In the genomic region with DNA sequence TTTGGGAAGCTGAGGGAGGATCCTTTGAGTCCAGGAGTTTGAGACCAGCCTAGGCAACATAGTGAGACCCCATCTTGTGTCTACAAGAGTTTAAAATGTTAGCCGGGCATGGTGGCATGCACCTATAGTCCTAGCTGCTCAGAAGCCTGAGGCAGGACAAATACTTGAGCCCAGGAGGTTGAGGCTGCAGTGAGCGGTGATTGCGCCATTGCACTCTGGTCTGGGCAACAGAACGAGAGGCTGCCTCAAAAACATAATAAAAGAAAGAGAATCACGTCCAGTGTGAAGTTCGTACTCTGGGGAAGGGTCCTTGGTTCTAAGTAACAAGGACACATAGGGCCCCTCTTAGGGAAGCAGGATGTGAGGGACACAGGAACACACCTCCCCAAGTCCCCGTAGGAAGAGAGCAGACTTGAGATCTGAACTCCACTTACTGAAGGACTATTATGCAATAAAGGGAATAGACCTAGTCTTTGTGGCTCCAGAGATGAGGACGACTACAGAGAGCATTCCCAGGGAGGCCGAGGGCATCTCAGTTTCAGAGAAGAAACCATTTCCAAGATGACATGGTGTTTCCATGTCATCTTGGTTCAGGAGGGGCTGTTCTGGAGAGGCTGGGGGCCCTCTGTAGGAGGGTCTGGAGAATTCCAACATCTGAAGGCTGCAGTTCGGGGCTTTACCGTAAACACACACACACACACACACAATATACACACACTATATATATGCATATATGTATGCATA, we compare ENCODE assay signal across 1 cellular context.
TF ChIP-seq lines count a peak whose summit lies in the region.

No MANE protein-coding gene starts in this region.

TF ChIP-seq in HepG2, 621 proteins besides CTCF, POLR2A, EP300 and RAD21 (continued from another document):
- TF ChIP-seq ZNF614 (CRISPR knock-in tag; IDR thresholded peaks at IDR 0.05; ENCODE audit: borderline replicate concordance) (no peak), HNF4A (CRISPR knock-in tag; IDR thresholded peaks at IDR 0.05) (peak; percentile 12; the same call in 1 of the 2 replicates), MLXIP (CRISPR knock-in tag; IDR thresholded peaks at IDR 0.05; ENCODE audit: borderline replicate concordance) (no peak), ZNF549 (CRISPR knock-in tag; IDR thresholded peaks at IDR 0.05) (no peak), ZNF782 (CRISPR knock-in tag; IDR thresholded peaks at IDR 0.05; ENCODE audit: borderline replicate concordance) (no peak), CC2D1A (CRISPR knock-in tag; IDR thresholded peaks at IDR 0.05) (no peak), SAP130 (CRISPR knock-in tag; IDR thresholded peaks at IDR 0.05; ENCODE audit: low read depth) (no peak), GATA4 (IDR thresholded peaks at IDR 0.05; ENCODE audit: borderline replicate concordance, low read depth) (no peak), ZNF251 (CRISPR knock-in tag; IDR thresholded peaks at IDR 0.05) (no peak), CREB1 (IDR thresholded peaks at IDR 0.05) (no peak), CREB1 (CRISPR knock-in tag; IDR thresholded peaks at IDR 0.05) (peak; percentile 44; the same call in 1 of the 2 replicates), SMARCE1 (IDR thresholded peaks at IDR 0.05; ENCODE audit: borderline replicate concordance) (no peak), TRAFD1 (CRISPR knock-in tag; IDR thresholded peaks at IDR 0.05; ENCODE audit: borderline replicate concordance) (no peak), YEATS4 (CRISPR knock-in tag; IDR thresholded peaks at IDR 0.05; ENCODE audit: borderline replicate concordance) (no peak), ZBTB8A (CRISPR knock-in tag; IDR thresholded peaks at IDR 0.05; ENCODE audit: borderline replicate concordance, low read depth) (no peak), ZNF761 (CRISPR knock-in tag; conservative IDR thresholded peaks at IDR 0.05) (no peak), SPEN (CRISPR knock-in tag; IDR thresholded peaks at IDR 0.05; ENCODE audit: low read depth) (peak; percentile 33; the same call in 1 of the 2 replicates), CHCHD3 (CRISPR knock-in tag; IDR thresholded peaks at IDR 0.05) (no peak), ZNF44 (CRISPR knock-in tag; IDR thresholded peaks at IDR 0.05) (no peak), ZNF383 (CRISPR knock-in tag; IDR thresholded peaks at IDR 0.05; ENCODE audit: borderline replicate concordance) (no peak), MIER2 (CRISPR knock-in tag; IDR thresholded peaks at IDR 0.05) (0 out of 2 replicates have a peak, but pooled peaks have one; percentile 13), UBTF (CRISPR knock-in tag; IDR thresholded peaks at IDR 0.05) (peak; percentile 30; the same call in 1 of the 2 replicates), FOXC1 (CRISPR knock-in tag; IDR thresholded peaks at IDR 0.05; ENCODE audit: borderline replicate concordance) (no peak), RAD51 (IDR thresholded peaks at IDR 0.05; ENCODE audit: borderline replicate concordance) (no peak), ZNF354B (CRISPR knock-in tag; IDR thresholded peaks at IDR 0.05) (no peak), ZNF317 (CRISPR knock-in tag; IDR thresholded peaks at IDR 0.05) (0 out of 2 replicates have a peak, but pooled peaks have one; percentile 26), ZNF224 (CRISPR knock-in tag; IDR thresholded peaks at IDR 0.05) (no peak), PRPF4 (IDR thresholded peaks at IDR 0.05; ENCODE audit: low read depth, low read length, poor library complexity, severe bottlenecking) (no peak), TOE1 (CRISPR knock-in tag; IDR thresholded peaks at IDR 0.05) (no peak), JUN (CRISPR knock-in tag; IDR thresholded peaks at IDR 0.05) (no peak), HMG20A (CRISPR knock-in tag; IDR thresholded peaks at IDR 0.05; ENCODE audit: borderline replicate concordance) (no peak), ZKSCAN5 (CRISPR knock-in tag; IDR thresholded peaks at IDR 0.05) (no peak), ZNF512 (CRISPR knock-in tag; IDR thresholded peaks at IDR 0.05) (no peak), ZNF574 (CRISPR knock-in tag; IDR thresholded peaks at IDR 0.05) (no peak), ELF1 (CRISPR knock-in tag; IDR thresholded peaks at IDR 0.05) (no peak), SIN3A (IDR thresholded peaks at IDR 0.05; ENCODE audit: borderline replicate concordance, low read depth, low read length) (no peak), NR2C2 (CRISPR knock-in tag; IDR thresholded peaks at IDR 0.05; ENCODE audit: borderline replicate concordance) (no peak), SYNCRIP (IDR thresholded peaks at IDR 0.05; ENCODE audit: insufficient read depth, low read depth, low read length) (no peak), SOX6 (IDR thresholded peaks at IDR 0.05) (no peak), SOX6 (CRISPR knock-in tag; IDR thresholded peaks at IDR 0.05) (0 out of 2 replicates have a peak, but pooled peaks have one; percentile 27), RARA (CRISPR knock-in tag; IDR thresholded peaks at IDR 0.05) (no peak)
- TF ChIP-seq, protein P1, sequence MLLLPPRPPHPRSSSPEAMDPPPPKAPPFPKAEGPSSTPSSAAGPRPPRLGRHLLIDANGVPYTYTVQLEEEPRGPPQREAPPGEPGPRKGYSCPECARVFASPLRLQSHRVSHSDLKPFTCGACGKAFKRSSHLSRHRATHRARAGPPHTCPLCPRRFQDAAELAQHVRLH (CRISPR knock-in tag; IDR thresholded peaks at IDR 0.05; ENCODE audit: borderline replicate concordance, low read depth) = peak; percentile 42; the same call in 1 of the 2 replicates
- TF ChIP-seq, protein P2, sequence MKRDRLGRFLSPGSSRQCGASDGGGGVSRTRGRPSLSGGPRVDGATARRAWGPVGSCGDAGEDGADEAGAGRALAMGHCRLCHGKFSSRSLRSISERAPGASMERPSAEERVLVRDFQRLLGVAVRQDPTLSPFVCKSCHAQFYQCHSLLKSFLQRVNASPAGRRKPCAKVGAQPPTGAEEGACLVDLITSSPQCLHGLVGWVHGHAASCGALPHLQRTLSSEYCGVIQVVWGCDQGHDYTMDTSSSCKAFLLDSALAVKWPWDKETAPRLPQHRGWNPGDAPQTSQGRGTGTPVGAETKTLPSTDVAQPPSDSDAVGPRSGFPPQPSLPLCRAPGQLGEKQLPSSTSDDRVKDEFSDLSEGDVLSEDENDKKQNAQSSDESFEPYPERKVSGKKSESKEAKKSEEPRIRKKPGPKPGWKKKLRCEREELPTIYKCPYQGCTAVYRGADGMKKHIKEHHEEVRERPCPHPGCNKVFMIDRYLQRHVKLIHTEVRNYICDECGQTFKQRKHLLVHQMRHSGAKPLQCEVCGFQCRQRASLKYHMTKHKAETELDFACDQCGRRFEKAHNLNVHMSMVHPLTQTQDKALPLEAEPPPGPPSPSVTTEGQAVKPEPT (CRISPR knock-in tag; IDR thresholded peaks at IDR 0.05; ENCODE audit: low read depth) = 0 out of 2 replicates have a peak, but pooled peaks have one; percentile 38
- TF ChIP-seq, protein P3, sequence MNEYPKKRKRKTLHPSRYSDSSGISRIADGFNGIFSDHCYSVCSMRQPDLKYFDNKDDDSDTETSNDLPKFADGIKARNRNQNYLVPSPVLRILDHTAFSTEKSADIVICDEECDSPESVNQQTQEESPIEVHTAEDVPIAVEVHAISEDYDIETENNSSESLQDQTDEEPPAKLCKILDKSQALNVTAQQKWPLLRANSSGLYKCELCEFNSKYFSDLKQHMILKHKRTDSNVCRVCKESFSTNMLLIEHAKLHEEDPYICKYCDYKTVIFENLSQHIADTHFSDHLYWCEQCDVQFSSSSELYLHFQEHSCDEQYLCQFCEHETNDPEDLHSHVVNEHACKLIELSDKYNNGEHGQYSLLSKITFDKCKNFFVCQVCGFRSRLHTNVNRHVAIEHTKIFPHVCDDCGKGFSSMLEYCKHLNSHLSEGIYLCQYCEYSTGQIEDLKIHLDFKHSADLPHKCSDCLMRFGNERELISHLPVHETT (CRISPR knock-in tag; conservative IDR thresholded peaks at IDR 0.05) = no peak
- TF ChIP-seq, protein P4, sequence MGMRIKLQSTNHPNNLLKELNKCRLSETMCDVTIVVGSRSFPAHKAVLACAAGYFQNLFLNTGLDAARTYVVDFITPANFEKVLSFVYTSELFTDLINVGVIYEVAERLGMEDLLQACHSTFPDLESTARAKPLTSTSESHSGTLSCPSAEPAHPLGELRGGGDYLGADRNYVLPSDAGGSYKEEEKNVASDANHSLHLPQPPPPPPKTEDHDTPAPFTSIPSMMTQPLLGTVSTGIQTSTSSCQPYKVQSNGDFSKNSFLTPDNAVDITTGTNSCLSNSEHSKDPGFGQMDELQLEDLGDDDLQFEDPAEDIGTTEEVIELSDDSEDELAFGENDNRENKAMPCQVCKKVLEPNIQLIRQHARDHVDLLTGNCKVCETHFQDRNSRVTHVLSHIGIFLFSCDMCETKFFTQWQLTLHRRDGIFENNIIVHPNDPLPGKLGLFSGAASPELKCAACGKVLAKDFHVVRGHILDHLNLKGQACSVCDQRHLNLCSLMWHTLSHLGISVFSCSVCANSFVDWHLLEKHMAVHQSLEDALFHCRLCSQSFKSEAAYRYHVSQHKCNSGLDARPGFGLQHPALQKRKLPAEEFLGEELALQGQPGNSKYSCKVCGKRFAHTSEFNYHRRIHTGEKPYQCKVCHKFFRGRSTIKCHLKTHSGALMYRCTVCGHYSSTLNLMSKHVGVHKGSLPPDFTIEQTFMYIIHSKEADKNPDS (CRISPR knock-in tag; IDR thresholded peaks at IDR 0.05) = no peak
